In the genomic region with DNA sequence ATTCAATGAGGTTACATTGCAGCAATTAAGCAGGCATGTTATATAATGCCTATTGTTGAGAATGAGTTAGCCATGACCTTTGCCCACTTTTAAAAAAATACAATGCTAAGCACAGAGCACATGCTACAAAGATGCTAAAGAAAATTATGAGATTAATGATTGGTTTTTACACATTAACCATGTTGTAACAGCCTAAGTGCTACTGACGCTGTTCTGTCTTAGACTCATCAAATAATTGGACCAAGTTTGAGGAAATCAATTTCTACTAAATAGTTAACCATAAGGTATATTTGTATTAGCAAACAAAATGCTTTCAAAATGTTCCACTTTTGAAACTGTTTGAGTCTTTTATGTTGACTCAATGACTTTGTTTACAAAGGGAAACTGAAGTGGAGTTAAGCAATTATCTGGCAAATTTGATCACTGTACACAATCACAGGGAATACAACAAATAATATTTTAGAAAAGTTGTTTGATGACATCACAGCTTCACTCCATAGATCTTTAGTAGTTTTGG, we compare ENCODE assay signal across 18 cellular contexts.
"Had no signal": no experiment of that assay in that cellular context is flagged by ENCODE, and none has a peak within 500 bp of the region (broad histone marks: within the 10 kb centered on the region; RNA-seq: fewer than 3 reads in every experiment).

No MANE protein-coding gene starts in this region.

- DNase-seq: activated CD4-positive, alpha-beta T cell treated with anti-CD3 and anti-CD28 coated beads, Interleukin-2, amount 10 ng/mL, durations not matched to agents 7 days and 5 days; activated CD8-positive, alpha-beta memory T cell treated with anti-CD3 and anti-CD28 coated beads for 24 hours; activated naive CD4-positive, alpha-beta T cell treated with Interleukin-2 at 50 U/mL for 16 hours; erythroblast; heart right ventricle; naive B cell; retina; stimulated activated CD4-positive, alpha-beta T cell treated with anti-CD3 and anti-CD28 coated beads, Interleukin-4, amount 100 ng/mL, for 4 hours; stimulated activated CD8-positive, alpha-beta memory T cell treated with anti-CD3 and anti-CD28 coated beads, Interleukin-4, amount 100 ng/mL, for 48 hours; stimulated activated naive CD4-positive, alpha-beta T cell treated with Interleukin-2 at 50 U/mL for 16 hours; substantia nigra; uterus had no signal

- H3K9ac ChIP-seq: parathyroid adenoma had no signal

- H3K27ac ChIP-seq: cardiac muscle cell, gastroesophageal sphincter, heart right ventricle, parathyroid adenoma, tibial nerve, uterus had no signal

- H3K4me3 ChIP-seq: cardiac muscle cell, gastroesophageal sphincter, heart right ventricle, tibial nerve, uterus had no signal

- H3K9me3 ChIP-seq: gastroesophageal sphincter, heart right ventricle, tibial nerve, uterus had no signal

- FAIRE-seq: astrocyte had no signal

- H2AFZ ChIP-seq: parathyroid adenoma had no signal

- ATAC-seq: activated T-helper 17 cell treated with anti-CD3 and anti-CD28 coated beads, Interleukin-2, amount 50 U/mL, for 72 hours; gastroesophageal sphincter; heart right ventricle had no signal

- H3K27me3 ChIP-seq: cardiac muscle cell, gastroesophageal sphincter, heart right ventricle, tibial nerve, uterus had no signal

- H3K36me3 ChIP-seq: uterus had no signal

- H3K4me1 ChIP-seq: gastroesophageal sphincter, heart right ventricle, parathyroid adenoma, uterus had no signal
